ENCODE assay signal across 1 cellular context in the genomic region with DNA sequence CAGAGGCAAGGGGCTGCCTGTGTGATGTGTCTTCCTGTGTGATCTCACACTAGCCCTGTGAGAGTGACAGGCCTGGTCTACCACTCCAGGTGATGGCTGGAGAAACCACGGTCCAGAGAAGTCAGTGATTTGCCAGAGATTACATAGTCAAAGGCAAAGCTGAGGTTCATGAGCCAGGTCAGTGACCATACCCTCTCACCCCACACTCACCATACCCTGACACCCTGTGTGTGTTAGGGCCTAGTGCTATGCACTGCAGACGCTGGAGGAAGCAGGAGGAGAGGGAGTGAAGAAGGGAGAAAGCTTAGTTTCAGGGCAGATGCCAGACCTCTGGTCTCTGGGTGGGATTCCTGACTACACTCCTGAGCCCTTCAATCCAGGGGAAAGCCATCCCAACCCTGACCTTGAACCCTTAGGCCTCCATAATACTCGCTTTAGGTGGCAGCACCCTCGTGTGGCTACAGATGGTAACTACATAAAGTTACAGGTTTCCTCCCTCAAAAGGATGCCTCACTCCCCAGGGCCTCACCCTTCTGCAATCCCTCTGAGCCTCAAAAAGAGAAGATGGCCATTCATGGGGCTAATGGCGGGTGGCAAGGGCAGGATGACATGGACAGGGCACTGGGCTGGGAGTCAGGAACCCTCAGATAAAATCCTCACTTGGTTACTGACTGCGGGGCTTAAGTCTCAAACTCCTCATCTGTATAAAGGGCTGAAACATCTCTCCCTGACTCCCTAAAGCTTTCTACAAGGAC.
TF ChIP-seq lines count a peak whose summit lies in the region.

No MANE protein-coding gene starts in this region.

TF ChIP-seq in K562, 482 proteins besides CTCF, POLR2A, EP300 and RAD21 (continued from another document and continues in another):
- TF ChIP-seq USF1 (CRISPR knock-in tag; IDR thresholded peaks at IDR 0.05) = no peak
- no peak for TF ChIP-seq PTBP1 (IDR thresholded peaks at IDR 0.05; ENCODE audit: low read depth, low read length)
- TF ChIP-seq MAFG (tag; conservative IDR thresholded peaks at IDR 0.05) = no peak
- TF ChIP-seq PTTG1 (tag; IDR thresholded peaks at IDR 0.05; ENCODE audit: low read depth) = no peak
- TF ChIP-seq BCLAF1 (IDR thresholded peaks at IDR 0.05; ENCODE audit: borderline replicate concordance in 1 of 2, control insufficient read depth in 1 of 2, low read depth in 2 of 2, low read length in 1 of 2) = no peak
- no peak for TF ChIP-seq MEF2D (tag; conservative IDR thresholded peaks at IDR 0.05; ENCODE audit: low read depth)
- TF ChIP-seq ZBTB8A (IDR thresholded peaks at IDR 0.05; ENCODE audit: partially characterized antibody) = no peak
- peak; percentile 78; the same call in 1 of the 2 replicates for TF ChIP-seq ZBTB49 (CRISPR knock-in tag; IDR thresholded peaks at IDR 0.05; ENCODE audit: borderline replicate concordance)
- TF ChIP-seq, protein P1, sequence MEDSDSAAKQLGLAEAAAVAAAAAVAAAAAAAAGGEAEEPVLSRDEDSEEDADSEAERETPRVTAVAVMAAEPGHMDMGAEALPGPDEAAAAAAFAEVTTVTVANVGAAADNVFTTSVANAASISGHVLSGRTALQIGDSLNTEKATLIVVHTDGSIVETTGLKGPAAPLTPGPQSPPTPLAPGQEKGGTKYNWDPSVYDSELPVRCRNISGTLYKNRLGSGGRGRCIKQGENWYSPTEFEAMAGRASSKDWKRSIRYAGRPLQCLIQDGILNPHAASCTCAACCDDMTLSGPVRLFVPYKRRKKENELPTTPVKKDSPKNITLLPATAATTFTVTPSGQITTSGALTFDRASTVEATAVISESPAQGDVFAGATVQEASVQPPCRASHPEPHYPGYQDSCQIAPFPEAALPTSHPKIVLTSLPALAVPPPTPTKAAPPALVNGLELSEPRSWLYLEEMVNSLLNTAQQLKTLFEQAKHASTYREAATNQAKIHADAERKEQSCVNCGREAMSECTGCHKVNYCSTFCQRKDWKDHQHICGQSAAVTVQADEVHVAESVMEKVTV (CRISPR knock-in tag; IDR thresholded peaks at IDR 0.05) = peak; percentile 72
- TF ChIP-seq ARNT (IDR thresholded peaks at IDR 0.05) = no peak
- TF ChIP-seq, protein P2, sequence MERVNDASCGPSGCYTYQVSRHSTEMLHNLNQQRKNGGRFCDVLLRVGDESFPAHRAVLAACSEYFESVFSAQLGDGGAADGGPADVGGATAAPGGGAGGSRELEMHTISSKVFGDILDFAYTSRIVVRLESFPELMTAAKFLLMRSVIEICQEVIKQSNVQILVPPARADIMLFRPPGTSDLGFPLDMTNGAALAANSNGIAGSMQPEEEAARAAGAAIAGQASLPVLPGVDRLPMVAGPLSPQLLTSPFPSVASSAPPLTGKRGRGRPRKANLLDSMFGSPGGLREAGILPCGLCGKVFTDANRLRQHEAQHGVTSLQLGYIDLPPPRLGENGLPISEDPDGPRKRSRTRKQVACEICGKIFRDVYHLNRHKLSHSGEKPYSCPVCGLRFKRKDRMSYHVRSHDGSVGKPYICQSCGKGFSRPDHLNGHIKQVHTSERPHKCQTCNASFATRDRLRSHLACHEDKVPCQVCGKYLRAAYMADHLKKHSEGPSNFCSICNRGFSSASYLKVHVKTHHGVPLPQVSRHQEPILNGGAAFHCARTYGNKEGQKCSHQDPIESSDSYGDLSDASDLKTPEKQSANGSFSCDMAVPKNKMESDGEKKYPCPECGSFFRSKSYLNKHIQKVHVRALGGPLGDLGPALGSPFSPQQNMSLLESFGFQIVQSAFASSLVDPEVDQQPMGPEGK (CRISPR knock-in tag; IDR thresholded peaks at IDR 0.05; ENCODE audit: borderline replicate concordance) = no peak
- no peak for TF ChIP-seq SREBF2 (CRISPR knock-in tag; IDR thresholded peaks at IDR 0.05)
- no peak for TF ChIP-seq CBX3 (IDR thresholded peaks at IDR 0.05; ENCODE audit: borderline replicate concordance in 1 of 2, low read length in 2 of 2)
- no peak for TF ChIP-seq POLR2AphosphoS2 (IDR thresholded peaks at IDR 0.05; ENCODE audit: low read length)
- no peak for TF ChIP-seq CREB1 (IDR thresholded peaks at IDR 0.05)
- TF ChIP-seq CREB1 (CRISPR knock-in tag; IDR thresholded peaks at IDR 0.05) = no peak
- no peak for TF ChIP-seq ZZZ3 (IDR thresholded peaks at IDR 0.05)
- TF ChIP-seq ETV6 (IDR thresholded peaks at IDR 0.05; ENCODE audit: borderline replicate concordance in 1 of 2, low read depth in 2 of 2, low read length in 1 of 2) = no peak
- no peak for TF ChIP-seq ETV6 (CRISPR knock-in tag; IDR thresholded peaks at IDR 0.05; ENCODE audit: borderline replicate concordance)
- TF ChIP-seq, protein P3, sequence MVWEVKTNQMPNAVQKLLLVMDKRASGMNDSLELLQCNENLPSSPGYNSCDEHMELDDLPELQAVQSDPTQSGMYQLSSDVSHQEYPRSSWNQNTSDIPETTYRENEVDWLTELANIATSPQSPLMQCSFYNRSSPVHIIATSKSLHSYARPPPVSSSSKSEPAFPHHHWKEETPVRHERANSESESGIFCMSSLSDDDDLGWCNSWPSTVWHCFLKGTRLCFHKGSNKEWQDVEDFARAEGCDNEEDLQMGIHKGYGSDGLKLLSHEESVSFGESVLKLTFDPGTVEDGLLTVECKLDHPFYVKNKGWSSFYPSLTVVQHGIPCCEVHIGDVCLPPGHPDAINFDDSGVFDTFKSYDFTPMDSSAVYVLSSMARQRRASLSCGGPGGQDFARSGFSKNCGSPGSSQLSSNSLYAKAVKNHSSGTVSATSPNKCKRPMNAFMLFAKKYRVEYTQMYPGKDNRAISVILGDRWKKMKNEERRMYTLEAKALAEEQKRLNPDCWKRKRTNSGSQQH (CRISPR knock-in tag; IDR thresholded peaks at IDR 0.05) = no peak
- no peak for TF ChIP-seq TEAD1 (CRISPR knock-in tag; IDR thresholded peaks at IDR 0.05)
- no peak for TF ChIP-seq ZNF717 (CRISPR knock-in tag; IDR thresholded peaks at IDR 0.05)
- TF ChIP-seq CEBPB (tag; IDR thresholded peaks at IDR 0.05) = no peak
- no peak; the same call in 1 of the 2 replicates for TF ChIP-seq NR2C2 (CRISPR knock-in tag; IDR thresholded peaks at IDR 0.05)
- TF ChIP-seq NR2C2 (tag; IDR thresholded peaks at IDR 0.05) = peak; percentile 73
- no peak for TF ChIP-seq ZNF778 (CRISPR knock-in tag; IDR thresholded peaks at IDR 0.05)
- TF ChIP-seq ZNF384 (IDR thresholded peaks at IDR 0.05; ENCODE audit: low read depth, low read length) = no peak
- TF ChIP-seq, protein P4, sequence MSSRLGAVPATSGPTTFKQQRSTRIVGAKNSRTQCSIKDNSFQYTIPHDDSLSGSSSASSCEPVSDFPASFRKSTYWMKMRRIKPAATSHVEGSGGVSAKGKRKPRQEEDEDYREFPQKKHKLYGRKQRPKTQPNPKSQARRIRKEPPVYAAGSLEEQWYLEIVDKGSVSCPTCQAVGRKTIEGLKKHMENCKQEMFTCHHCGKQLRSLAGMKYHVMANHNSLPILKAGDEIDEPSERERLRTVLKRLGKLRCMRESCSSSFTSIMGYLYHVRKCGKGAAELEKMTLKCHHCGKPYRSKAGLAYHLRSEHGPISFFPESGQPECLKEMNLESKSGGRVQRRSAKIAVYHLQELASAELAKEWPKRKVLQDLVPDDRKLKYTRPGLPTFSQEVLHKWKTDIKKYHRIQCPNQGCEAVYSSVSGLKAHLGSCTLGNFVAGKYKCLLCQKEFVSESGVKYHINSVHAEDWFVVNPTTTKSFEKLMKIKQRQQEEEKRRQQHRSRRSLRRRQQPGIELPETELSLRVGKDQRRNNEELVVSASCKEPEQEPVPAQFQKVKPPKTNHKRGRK (tag; IDR thresholded peaks at IDR 0.05) = no peak
- TF ChIP-seq ZFP91 (CRISPR knock-in tag; IDR thresholded peaks at IDR 0.05) = no peak
- TF ChIP-seq, protein P5, sequence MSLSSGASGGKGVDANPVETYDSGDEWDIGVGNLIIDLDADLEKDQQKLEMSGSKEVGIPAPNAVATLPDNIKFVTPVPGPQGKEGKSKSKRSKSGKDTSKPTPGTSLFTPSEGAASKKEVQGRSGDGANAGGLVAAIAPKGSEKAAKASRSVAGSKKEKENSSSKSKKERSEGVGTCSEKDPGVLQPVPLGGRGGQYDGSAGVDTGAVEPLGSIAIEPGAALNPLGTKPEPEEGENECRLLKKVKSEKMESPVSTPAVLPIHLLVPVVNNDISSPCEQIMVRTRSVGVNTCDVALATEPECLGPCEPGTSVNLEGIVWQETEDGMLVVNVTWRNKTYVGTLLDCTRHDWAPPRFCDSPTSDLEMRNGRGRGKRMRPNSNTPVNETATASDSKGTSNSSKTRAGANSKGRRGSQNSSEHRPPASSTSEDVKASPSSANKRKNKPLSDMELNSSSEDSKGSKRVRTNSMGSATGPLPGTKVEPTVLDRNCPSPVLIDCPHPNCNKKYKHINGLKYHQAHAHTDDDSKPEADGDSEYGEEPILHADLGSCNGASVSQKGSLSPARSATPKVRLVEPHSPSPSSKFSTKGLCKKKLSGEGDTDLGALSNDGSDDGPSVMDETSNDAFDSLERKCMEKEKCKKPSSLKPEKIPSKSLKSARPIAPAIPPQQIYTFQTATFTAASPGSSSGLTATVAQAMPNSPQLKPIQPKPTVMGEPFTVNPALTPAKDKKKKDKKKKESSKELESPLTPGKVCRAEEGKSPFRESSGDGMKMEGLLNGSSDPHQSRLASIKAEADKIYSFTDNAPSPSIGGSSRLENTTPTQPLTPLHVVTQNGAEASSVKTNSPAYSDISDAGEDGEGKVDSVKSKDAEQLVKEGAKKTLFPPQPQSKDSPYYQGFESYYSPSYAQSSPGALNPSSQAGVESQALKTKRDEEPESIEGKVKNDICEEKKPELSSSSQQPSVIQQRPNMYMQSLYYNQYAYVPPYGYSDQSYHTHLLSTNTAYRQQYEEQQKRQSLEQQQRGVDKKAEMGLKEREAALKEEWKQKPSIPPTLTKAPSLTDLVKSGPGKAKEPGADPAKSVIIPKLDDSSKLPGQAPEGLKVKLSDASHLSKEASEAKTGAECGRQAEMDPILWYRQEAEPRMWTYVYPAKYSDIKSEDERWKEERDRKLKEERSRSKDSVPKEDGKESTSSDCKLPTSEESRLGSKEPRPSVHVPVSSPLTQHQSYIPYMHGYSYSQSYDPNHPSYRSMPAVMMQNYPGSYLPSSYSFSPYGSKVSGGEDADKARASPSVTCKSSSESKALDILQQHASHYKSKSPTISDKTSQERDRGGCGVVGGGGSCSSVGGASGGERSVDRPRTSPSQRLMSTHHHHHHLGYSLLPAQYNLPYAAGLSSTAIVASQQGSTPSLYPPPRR (CRISPR knock-in tag; IDR thresholded peaks at IDR 0.05; ENCODE audit: borderline replicate concordance) = no peak; the same call in 1 of the 2 replicates
- TF ChIP-seq KAT8 (IDR thresholded peaks at IDR 0.05; ENCODE audit: low read depth) = no peak
- TF ChIP-seq WHSC1 (IDR thresholded peaks at IDR 0.05; ENCODE audit: low read length) = peak; percentile 29
- TF ChIP-seq, protein P6, sequence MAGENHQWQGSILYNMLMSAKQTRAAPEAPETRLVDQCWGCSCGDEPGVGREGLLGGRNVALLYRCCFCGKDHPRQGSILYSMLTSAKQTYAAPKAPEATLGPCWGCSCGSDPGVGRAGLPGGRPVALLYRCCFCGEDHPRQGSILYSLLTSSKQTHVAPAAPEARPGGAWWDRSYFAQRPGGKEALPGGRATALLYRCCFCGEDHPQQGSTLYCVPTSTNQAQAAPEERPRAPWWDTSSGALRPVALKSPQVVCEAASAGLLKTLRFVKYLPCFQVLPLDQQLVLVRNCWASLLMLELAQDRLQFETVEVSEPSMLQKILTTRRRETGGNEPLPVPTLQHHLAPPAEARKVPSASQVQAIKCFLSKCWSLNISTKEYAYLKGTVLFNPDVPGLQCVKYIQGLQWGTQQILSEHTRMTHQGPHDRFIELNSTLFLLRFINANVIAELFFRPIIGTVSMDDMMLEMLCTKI (IDR thresholded peaks at IDR 0.05; ENCODE audit: partially characterized antibody) = no peak
- TF ChIP-seq BRCA1 (IDR thresholded peaks at IDR 0.05) = no peak
- TF ChIP-seq BRCA1 (CRISPR knock-in tag; IDR thresholded peaks at IDR 0.05) = no peak
